In genomic region chr1:12003762-12004161, GRCh38 we compare ENCODE assay signal across 20 cellular contexts. TPM values are rescaled to one million over a fixed set of nuclear protein-coding genes. Genes with fewer than 3 reads are reported as not detected.
DNase-seq lines count a peak whose midpoint lies in the region; ATAC-seq, FAIRE-seq and TF ChIP-seq lines count a peak whose summit lies in the region.
"Had no signal": no experiment of that assay in that cellular context is flagged by ENCODE, and none has a peak within 500 bp of the region (broad histone marks: within the 10 kb centered on the region; RNA-seq: fewer than 3 reads in every experiment).

No MANE protein-coding gene starts in this region.

- H3K4me3 ChIP-seq in heart left ventricle (no peak overlapping the region), neuronal stem cell (ENCODE audit: low read length in 2 of 2) (no peak overlapping the region), HepG2 (replicated peaks in 1 of 3; ENCODE audit: insufficient read depth in 1 of 3, low read depth in 2 of 3, low read length in 3 of 3) (no peak overlapping the region)
- H3K4me3 ChIP-seq: HAP-1 had no signal

- CTCF ChIA-PET in HepG2 (lab: Yijun Ruan, JAX; ENCODE audit: low intra/inter-chr PET ratio, low total read pairs), result no interaction called here

- no peak overlapping the region for H3K27ac Mint-ChIP-seq in activated T-helper 1 cell treated with anti-CD3 and anti-CD28 coated beads, Interleukin-12 subunit alpha, Interleukin-12 subunit beta, Interleukin-2, Interleukin-4 antibody, amounts not matched to agents 30 ng/mL and 10 ng/mL and 1 ng/mL, durations not matched to agents 14 hours and 24 hours and 36 hours
- H3K27ac Mint-ChIP-seq: B cell; CD4-positive, alpha-beta T cell had no signal

- DNase-seq in Right ventricle myocardium superior, result peak; percentile 29
- DNase-seq in heart left ventricle, result no peak
- DNase-seq in NCI-H82 treated with DMSO at 0.1 percent for 48 hours (lab: John Stamatoyannopoulos, UW; ENCODE audit: unreplicated experiment), result peak; percentile 47
- no peak for DNase-seq in neuronal stem cell (ENCODE audit: low spot score)
- DNase-seq in HepG2 (ENCODE audit: low spot score), result no peak
- no peak for DNase-seq in activated T-helper 1 cell treated with anti-CD3 and anti-CD28 coated beads, Interleukin-12 subunit alpha, Interleukin-12 subunit beta, Interleukin-2, Interleukin-4 antibody, amounts not matched to agents 30 ng/mL and 10 ng/mL and 1 ng/mL, durations not matched to agents 14 hours and 24 hours and 36 hours (ENCODE audit: low spot score)
- no peak for DNase-seq in NCI-H2081 treated with DMSO at 0.1 percent for 48 hours (lab: John Stamatoyannopoulos, UW)
- DNase-seq: C1 segment of cervical spinal cord; Calu3; CD4-positive, alpha-beta T cell; DMS153; DMS79 treated with DMSO at 0.1 percent for 48 hours had no signal

- H3K23ac ChIP-seq in neuronal stem cell (ENCODE audit: low read depth, low read length, poor library complexity), result peak overlapping the region; percentile 20

- TF ChIP-seq EP300 in HepG2 (IDR thresholded peaks at IDR 0.05; ENCODE audit: low read depth in 2 of 2, low read length in 2 of 2) (no peak), HepG2 (CRISPR knock-in tag; IDR thresholded peaks at IDR 0.05; ENCODE audit: borderline replicate concordance) (no peak)

- no peak overlapping the region for H3K4ac ChIP-seq in neuronal stem cell (ENCODE audit: low read length)

- no peak for TF ChIP-seq RAD21 in HepG2 (CRISPR knock-in tag; IDR thresholded peaks at IDR 0.05)

- H2BK5ac ChIP-seq in neuronal stem cell (ENCODE audit: low read length), result no peak overlapping the region

- peaks cover 57% of the 10 kb centered on the region for H3K36me3 Mint-ChIP-seq in activated T-helper 1 cell treated with anti-CD3 and anti-CD28 coated beads, Interleukin-12 subunit alpha, Interleukin-12 subunit beta, Interleukin-2, Interleukin-4 antibody, amounts not matched to agents 30 ng/mL and 10 ng/mL and 1 ng/mL, durations not matched to agents 14 hours and 24 hours and 36 hours (ENCODE audit: low read depth)

- no peaks in the 10 kb centered on the region for H3K79me2 ChIP-seq in HepG2 (ENCODE audit: insufficient read depth, low read length)

- H3K9ac ChIP-seq in neuronal stem cell (ENCODE audit: low read depth, low read length, poor library complexity), result no peak overlapping the region
- H3K9ac ChIP-seq in HepG2 (ENCODE audit: insufficient read depth, low read depth, low read length), result no peak overlapping the region

- in situ Hi-C loops in HepG2 (cut with HindIII; ENCODE audit: extremely low pct_ligation_motif_present, low pct_unique_long_range_greater_than_20kb), result no loop called here

- H3K27ac ChIP-seq in heart left ventricle (peak overlapping the region in 1 of 12 donors; percentile 24), neuronal stem cell (replicated peaks; ENCODE audit: low read length) (no peak overlapping the region), HepG2 (ENCODE audit: extremely low read length, insufficient read depth, low read length) (no peak overlapping the region)

- H3K9me3 Mint-ChIP-seq in activated T-helper 1 cell treated with anti-CD3 and anti-CD28 coated beads, Interleukin-12 subunit alpha, Interleukin-12 subunit beta, Interleukin-2, Interleukin-4 antibody, amounts not matched to agents 30 ng/mL and 10 ng/mL and 1 ng/mL, durations not matched to agents 14 hours and 24 hours and 36 hours, result no peaks in the 10 kb centered on the region
- H3K9me3 Mint-ChIP-seq: CD4-positive, alpha-beta T cell had no signal

- no peak overlapping the region for H3K4me2 ChIP-seq in neuronal stem cell (ENCODE audit: insufficient read depth, low read length, poor library complexity, severe bottlenecking)
- H3K4me2 ChIP-seq in HepG2 (ENCODE audit: low read depth, low read length), result no peak overlapping the region

- WGBS in heart left ventricle, 4 donors, result 91 to 93% (median 92%) methylated on average over 12 of the region's 12 CpGs
- WGBS in neuronal stem cell (ENCODE audit: extremely low coverage in 2 of 2, insufficient read length in 2 of 2, insufficient replicate concordance in 1 of 2), 2 donors, result no CpG with 5 or more reads among the region's 12 CpGs
- 97% methylated on average over 12 of the region's 12 CpGs for WGBS in HepG2 (ENCODE audit: low lambda C conversion rate)

- FAIRE-seq in HepG2 (lab: Jason Lieb, UNC), result no peak
- FAIRE-seq: A204.1, G401.6, GM12892, GM19239, H1, HTR-8/SVneo had no signal

- intact Hi-C loops in Right ventricle myocardium superior (cut with DNase I), result no loop called here
- intact Hi-C loops in heart left ventricle (cut with DNase I), result no loop called here
- intact Hi-C loops in HepG2 (cut with micrococcal nuclease; ENCODE audit: unreplicated experiment), result no loop called here
- intact Hi-C loops in activated T-helper 1 cell treated with anti-CD3 and anti-CD28 coated beads, Interleukin-12 subunit alpha, Interleukin-12 subunit beta, Interleukin-2, Interleukin-4 antibody, amounts not matched to agents 30 ng/mL and 10 ng/mL and 1 ng/mL, durations not matched to agents 14 hours and 24 hours and 36 hours (cut with micrococcal nuclease), result loop anchor here (5.0 kb wide), 1 partner anchor 79 kb away; no protein-coding TSS in a partner anchor

- TF ChIP-seq CTCF in heart left ventricle (IDR thresholded peaks at IDR 0.05), result no peak
- no peak for TF ChIP-seq CTCF in HepG2 (CRISPR knock-in tag; IDR thresholded peaks at IDR 0.05)

- H3K27me3 Mint-ChIP-seq in activated T-helper 1 cell treated with anti-CD3 and anti-CD28 coated beads, Interleukin-12 subunit alpha, Interleukin-12 subunit beta, Interleukin-2, Interleukin-4 antibody, amounts not matched to agents 30 ng/mL and 10 ng/mL and 1 ng/mL, durations not matched to agents 14 hours and 24 hours and 36 hours (ENCODE audit: insufficient read depth), result no peaks in the 10 kb centered on the region
- H3K27me3 Mint-ChIP-seq: B cell; CD4-positive, alpha-beta T cell had no signal

- H3K18ac ChIP-seq in neuronal stem cell (ENCODE audit: low read length), result no peak overlapping the region

- peaks cover 0 to 28% (median 0%) of the 10 kb centered on the region in 12 donors for H3K4me1 ChIP-seq in heart left ventricle
- H3K4me1 ChIP-seq in neuronal stem cell (ENCODE audit: control insufficient read depth in 2 of 2, insufficient read depth in 1 of 2, low read depth in 1 of 2, low read length in 2 of 2), result peaks cover 2 to 9% of the 10 kb centered on the region in 2 donors
- no peaks in the 10 kb centered on the region for H3K4me1 ChIP-seq in HepG2 (ENCODE audit: insufficient read depth, low read length)
- H3K4me1 ChIP-seq: HAP-1 had no signal

- POLR2A ChIA-PET in HepG2 (lab: Yijun Ruan, JAX), result interaction anchor here (1.1 kb wide), 1 partner anchor 13 kb away, joined by 4 read pairs; no protein-coding TSS in a partner anchor

- no TSS peak for BruUV-seq in HepG2 (replicated peaks; lab: Mats Ljungman, UMichigan)

- peaks cover 4% of the 10 kb centered on the region for H3K79me1 ChIP-seq in neuronal stem cell (ENCODE audit: low read depth, low read length)

- H2BK12ac ChIP-seq in neuronal stem cell (ENCODE audit: low read length), result no peak overlapping the region

- H2BK15ac ChIP-seq in neuronal stem cell (ENCODE audit: low read length), result no peak overlapping the region

- H4K20me1 ChIP-seq in HepG2 (ENCODE audit: insufficient read depth, low read length), result no peaks in the 10 kb centered on the region

- no peaks in the 10 kb centered on the region for H3K27me3 ChIP-seq in heart left ventricle
- H3K27me3 ChIP-seq in neuronal stem cell (ENCODE audit: control insufficient read depth in 3 of 3, insufficient read depth in 3 of 3, low read depth in 1 of 3, low read length in 3 of 3), result no peaks in the 10 kb centered on the region
- H3K27me3 ChIP-seq in HepG2 (ENCODE audit: control insufficient read depth in 1 of 2, insufficient read depth in 2 of 2, low read length in 2 of 2), result no peaks in the 10 kb centered on the region

- no peak overlapping the region for H2BK120ac ChIP-seq in neuronal stem cell (ENCODE audit: low read depth, low read length)

- H3K4me1 Mint-ChIP-seq in activated T-helper 1 cell treated with anti-CD3 and anti-CD28 coated beads, Interleukin-12 subunit alpha, Interleukin-12 subunit beta, Interleukin-2, Interleukin-4 antibody, amounts not matched to agents 30 ng/mL and 10 ng/mL and 1 ng/mL, durations not matched to agents 14 hours and 24 hours and 36 hours (ENCODE audit: low read depth), result peaks cover 23% of the 10 kb centered on the region

- no peak overlapping the region for H3K4me3 Mint-ChIP-seq in activated T-helper 1 cell treated with anti-CD3 and anti-CD28 coated beads, Interleukin-12 subunit alpha, Interleukin-12 subunit beta, Interleukin-2, Interleukin-4 antibody, amounts not matched to agents 30 ng/mL and 10 ng/mL and 1 ng/mL, durations not matched to agents 14 hours and 24 hours and 36 hours
- H3K4me3 Mint-ChIP-seq: B cell; CD4-positive, alpha-beta T cell had no signal

- no peak overlapping the region for H3K14ac ChIP-seq in neuronal stem cell (ENCODE audit: low read length)

- H3K9me3 ChIP-seq in heart left ventricle, result no peaks in the 10 kb centered on the region
- H3K9me3 ChIP-seq in neuronal stem cell (replicated peaks in 1 of 2; ENCODE audit: control insufficient read depth in 2 of 2, insufficient read depth in 1 of 2, low read depth in 1 of 2, low read length in 2 of 2), result peaks cover 0 to 5% of the 10 kb centered on the region in 2 donors
- no peaks in the 10 kb centered on the region for H3K9me3 ChIP-seq in HepG2 (ENCODE audit: low read length)
- H3K9me3 ChIP-seq: HAP-1 had no signal

- TF ChIP-seq POLR2A in heart left ventricle (IDR thresholded peaks at IDR 0.05) (no peak), HepG2 (IDR thresholded peaks at IDR 0.05; ENCODE audit: insufficient read depth in 1 of 2, low read depth in 2 of 2, low read length in 2 of 2) (no peak)

- no peak for ATAC-seq in Right ventricle myocardium superior (ENCODE audit: poor library complexity)
- no peak for ATAC-seq in heart left ventricle
- no peak for ATAC-seq in HepG2

- no peak overlapping the region for H2AK5ac ChIP-seq in neuronal stem cell (ENCODE audit: low read depth, low read length)

- H3K36me3 ChIP-seq in heart left ventricle (peaks cover 11 to 95% (median 90%) of the 10 kb centered on the region in 9 donors), neuronal stem cell (replicated peaks in 1 of 2; ENCODE audit: control insufficient read depth in 2 of 2, insufficient read depth in 2 of 2, low read length in 2 of 2) (peaks cover 62 to 80% of the 10 kb centered on the region in 2 donors), HepG2 (replicated peaks in 1 of 2; ENCODE audit: control insufficient read depth in 1 of 2, insufficient read depth in 2 of 2, low read length in 2 of 2) (peaks cover 42 to 72% of the 10 kb centered on the region in 2 experiments)

- H4K8ac ChIP-seq in neuronal stem cell (ENCODE audit: low read depth, low read length), result no peak overlapping the region

- H4K91ac ChIP-seq in neuronal stem cell (ENCODE audit: low read depth, low read length, poor library complexity), result no peak overlapping the region

- H2AFZ ChIP-seq in neuronal stem cell (ENCODE audit: low read length) (no peak overlapping the region), HepG2 (ENCODE audit: low read length) (no peak overlapping the region)

RNA-seq across cellular contexts. Expression of gene MIIP, which starts 15.5 kb away (rescaled TPM):
- total RNA-seq in Right ventricle myocardium superior (14.6 TPM), heart left ventricle (10 to 100 TPM; 11.3 to 53.5 (median 17.4) TPM), HepG2 (2016; rRNA removed; fragmentation: Illumina TruSeq; extraction: Trizol) (23.6 and 35.2 TPM in 2 replicates)
- polyA plus RNA-seq in heart left ventricle (10 to 100 TPM; 20.3 to 33.6 TPM), HepG2 (2011; rRNA removed) (23.0 and 31.1 TPM in 2 replicates)
- polyA plus RNA-seq in neuronal stem cell (2013, experiment 1 of 2), result 57.1 TPM
- 54.7 TPM for polyA plus RNA-seq in neuronal stem cell (2013, experiment 2 of 2)
- total RNA-seq in HepG2 (2016; cell fraction: cytosol; rRNA removed; fragmentation: Illumina TruSeq; extraction: Trizol; ENCODE audit: low read depth), result 52.3 and 57.6 TPM in 2 replicates
- 21.8 and 38.2 TPM in 2 replicates for total RNA-seq in HepG2 (2016; cell fraction: insoluble cytoplasmic fraction; rRNA removed; fragmentation: Illumina TruSeq; extraction: Trizol)
- 42.3 and 49.9 TPM in 2 replicates for total RNA-seq in HepG2 (2016; cell fraction: membrane; rRNA removed; fragmentation: Illumina TruSeq; extraction: Trizol)
- 27.2 and 31.9 TPM in 2 replicates for total RNA-seq in HepG2 (2016; cell fraction: nucleus; rRNA removed; fragmentation: Illumina TruSeq; extraction: Trizol)
- 11.2 and 20.9 TPM in 2 replicates for polyA plus RNA-seq in HepG2 (2011; cell fraction: cytosol; rRNA removed)
- 166 and 217 TPM in 2 replicates for polyA plus RNA-seq in HepG2 (2011; cell fraction: nucleus; rRNA removed)
- 9.1 and 20.3 TPM in 2 replicates for polyA plus RNA-seq in HepG2 (2012)
- 34.0 and 38.2 TPM in 2 replicates for polyA plus RNA-seq in HepG2 (2016; cell fraction: cytosol; fragmentation: Illumina TruSeq; extraction: Trizol; ENCODE audit: low read depth)
- polyA plus RNA-seq in HepG2 (2016; cell fraction: insoluble cytoplasmic fraction; fragmentation: Illumina TruSeq; extraction: Trizol; ENCODE audit: low read depth), result 17.3 and 17.8 TPM in 2 replicates
- 27.7 and 34.3 TPM in 2 replicates for polyA plus RNA-seq in HepG2 (2016; cell fraction: membrane; fragmentation: Illumina TruSeq; extraction: Trizol; ENCODE audit: low read depth)
- 63.8 and 70.7 TPM in 2 replicates for polyA plus RNA-seq in HepG2 (2016; cell fraction: nucleus; fragmentation: Illumina TruSeq; extraction: Trizol; ENCODE audit: insufficient read depth, low read depth)
- polyA minus RNA-seq in HepG2 (2011; rRNA and poly(A)+ RNA removed; ENCODE audit: low replicate concordance), result 17.1 and 28.4 TPM in 2 replicates
- 6.1 and 8.6 TPM in 2 replicates for polyA minus RNA-seq in HepG2 (2011; cell fraction: cytosol; rRNA and poly(A)+ RNA removed)
- 11.1 and 14.7 TPM in 2 replicates for polyA minus RNA-seq in HepG2 (2011; cell fraction: nucleus; rRNA and poly(A)+ RNA removed)
- 74.9 and 75.3 TPM in 2 replicates for total RNA-seq in activated T-helper 1 cell treated with anti-CD3 and anti-CD28 coated beads, Interleukin-12 subunit alpha, Interleukin-12 subunit beta, Interleukin-2, Interleukin-4 antibody, amounts not matched to agents 30 ng/mL and 10 ng/mL and 1 ng/mL, durations not matched to agents 14 hours and 24 hours and 36 hours

RNA-seq across cellular contexts. Expression of gene MFN2, which starts 23.5 kb away (rescaled TPM):
- total RNA-seq in Right ventricle myocardium superior (648 TPM), heart left ventricle (100 to 1,000 TPM; 398 to 900 (median 632) TPM), HepG2 (2016; rRNA removed; fragmentation: Illumina TruSeq; extraction: Trizol) (60.9 and 76.3 TPM in 2 replicates)
- polyA plus RNA-seq in heart left ventricle (100 to 1,000 TPM; 263 to 374 TPM), HepG2 (2011; rRNA removed) (38.7 and 41.0 TPM in 2 replicates)
- polyA plus RNA-seq in neuronal stem cell (2013, experiment 1 of 2), result 35.1 TPM
- polyA plus RNA-seq in neuronal stem cell (2013, experiment 2 of 2), result 33.9 TPM
- 7.7 and 8.0 TPM in 2 replicates for total RNA-seq in HepG2 (2016; cell fraction: cytosol; rRNA removed; fragmentation: Illumina TruSeq; extraction: Trizol; ENCODE audit: low read depth)
- 61.5 and 70.2 TPM in 2 replicates for total RNA-seq in HepG2 (2016; cell fraction: insoluble cytoplasmic fraction; rRNA removed; fragmentation: Illumina TruSeq; extraction: Trizol)
- total RNA-seq in HepG2 (2016; cell fraction: membrane; rRNA removed; fragmentation: Illumina TruSeq; extraction: Trizol), result 31.8 and 32.8 TPM in 2 replicates
- 38.7 and 39.7 TPM in 2 replicates for total RNA-seq in HepG2 (2016; cell fraction: nucleus; rRNA removed; fragmentation: Illumina TruSeq; extraction: Trizol)
- polyA plus RNA-seq in HepG2 (2011; cell fraction: cytosol; rRNA removed), result 31.7 and 32.9 TPM in 2 replicates
- 49.1 and 52.9 TPM in 2 replicates for polyA plus RNA-seq in HepG2 (2011; cell fraction: nucleus; rRNA removed)
- polyA plus RNA-seq in HepG2 (2012), result 42.4 and 55.4 TPM in 2 replicates
- polyA plus RNA-seq in HepG2 (2016; cell fraction: cytosol; fragmentation: Illumina TruSeq; extraction: Trizol; ENCODE audit: low read depth), result 4.0 and 4.2 TPM in 2 replicates
- 52.2 and 60.5 TPM in 2 replicates for polyA plus RNA-seq in HepG2 (2016; cell fraction: insoluble cytoplasmic fraction; fragmentation: Illumina TruSeq; extraction: Trizol; ENCODE audit: low read depth)
- polyA plus RNA-seq in HepG2 (2016; cell fraction: membrane; fragmentation: Illumina TruSeq; extraction: Trizol; ENCODE audit: low read depth), result 14.0 and 14.3 TPM in 2 replicates
- polyA plus RNA-seq in HepG2 (2016; cell fraction: nucleus; fragmentation: Illumina TruSeq; extraction: Trizol; ENCODE audit: insufficient read depth, low read depth), result 45.1 and 48.2 TPM in 2 replicates
- 83.9 and 88.4 TPM in 2 replicates for polyA minus RNA-seq in HepG2 (2011; rRNA and poly(A)+ RNA removed; ENCODE audit: low replicate concordance)
- polyA minus RNA-seq in HepG2 (2011; cell fraction: cytosol; rRNA and poly(A)+ RNA removed), result 26.6 and 33.4 TPM in 2 replicates
- polyA minus RNA-seq in HepG2 (2011; cell fraction: nucleus; rRNA and poly(A)+ RNA removed), result 22.5 and 40.8 TPM in 2 replicates
- 88.1 and 95.4 TPM in 2 replicates for total RNA-seq in activated T-helper 1 cell treated with anti-CD3 and anti-CD28 coated beads, Interleukin-12 subunit alpha, Interleukin-12 subunit beta, Interleukin-2, Interleukin-4 antibody, amounts not matched to agents 30 ng/mL and 10 ng/mL and 1 ng/mL, durations not matched to agents 14 hours and 24 hours and 36 hours

RNA-seq across cellular contexts. Expression of gene TNFRSF8, which starts 59.3 kb away (rescaled TPM):
- total RNA-seq in Right ventricle myocardium superior, result 0.59 TPM
- total RNA-seq in heart left ventricle, result 1 to 10 TPM in 2 of 9 donors, under 1 TPM in 7; 0.51 to 4.5 (median 0.75) TPM
- polyA plus RNA-seq in heart left ventricle, result 1 to 10 TPM in 1 of 2 donors, under 1 TPM in 1; 1.00 to 1.1 TPM
- 0.01 TPM for polyA plus RNA-seq in neuronal stem cell (2013, experiment 1 of 2)
- polyA plus RNA-seq in neuronal stem cell (2013, experiment 2 of 2), result 0.01 TPM
- total RNA-seq in HepG2 (2016; rRNA removed; fragmentation: Illumina TruSeq; extraction: Trizol), result not detected in 2 replicates
- not detected in 2 replicates for total RNA-seq in HepG2 (2016; cell fraction: cytosol; rRNA removed; fragmentation: Illumina TruSeq; extraction: Trizol; ENCODE audit: low read depth)
- not detected in 2 replicates for total RNA-seq in HepG2 (2016; cell fraction: insoluble cytoplasmic fraction; rRNA removed; fragmentation: Illumina TruSeq; extraction: Trizol)
- not detected in 2 replicates for total RNA-seq in HepG2 (2016; cell fraction: membrane; rRNA removed; fragmentation: Illumina TruSeq; extraction: Trizol)
- total RNA-seq in HepG2 (2016; cell fraction: nucleus; rRNA removed; fragmentation: Illumina TruSeq; extraction: Trizol), result not detected in 2 replicates
- polyA plus RNA-seq in HepG2 (2011; rRNA removed), result not detected in 2 replicates
- not detected in 2 replicates for polyA plus RNA-seq in HepG2 (2011; cell fraction: cytosol; rRNA removed)
- polyA plus RNA-seq in HepG2 (2011; cell fraction: nucleus; rRNA removed), result not detected in 2 replicates
- not detected in 2 replicates for polyA plus RNA-seq in HepG2 (2012)
- not detected in 2 replicates for polyA plus RNA-seq in HepG2 (2016; cell fraction: cytosol; fragmentation: Illumina TruSeq; extraction: Trizol; ENCODE audit: low read depth)
- polyA plus RNA-seq in HepG2 (2016; cell fraction: insoluble cytoplasmic fraction; fragmentation: Illumina TruSeq; extraction: Trizol; ENCODE audit: low read depth), result not detected in 2 replicates
- polyA plus RNA-seq in HepG2 (2016; cell fraction: membrane; fragmentation: Illumina TruSeq; extraction: Trizol; ENCODE audit: low read depth), result not detected in 2 replicates
- polyA plus RNA-seq in HepG2 (2016; cell fraction: nucleus; fragmentation: Illumina TruSeq; extraction: Trizol; ENCODE audit: insufficient read depth, low read depth), result not detected in 2 replicates
- polyA minus RNA-seq in HepG2 (2011; rRNA and poly(A)+ RNA removed; ENCODE audit: low replicate concordance), result 0.30 TPM in 1 of 2 replicates, not detected in the other
- polyA minus RNA-seq in HepG2 (2011; cell fraction: cytosol; rRNA and poly(A)+ RNA removed), result not detected in 2 replicates
- not detected in 2 replicates for polyA minus RNA-seq in HepG2 (2011; cell fraction: nucleus; rRNA and poly(A)+ RNA removed)
- total RNA-seq in activated T-helper 1 cell treated with anti-CD3 and anti-CD28 coated beads, Interleukin-12 subunit alpha, Interleukin-12 subunit beta, Interleukin-2, Interleukin-4 antibody, amounts not matched to agents 30 ng/mL and 10 ng/mL and 1 ng/mL, durations not matched to agents 14 hours and 24 hours and 36 hours, result 26.9 and 27.9 TPM in 2 replicates
- total RNA-seq: Calu3 had no signal

Comparison
In these comparisons a context has a peak if more than half of its experiments do, and no peak if none do; other contexts are left out.
1. DNase-seq: peak in Right ventricle myocardium superior (single experiment) and NCI-H82 treated with DMSO at 0.1 percent for 48 hours (single experiment); none in heart left ventricle (0 of 5), neuronal stem cell (single experiment), HepG2 (single experiment), activated T-helper 1 cell treated with anti-CD3 and anti-CD28 coated beads, Interleukin-12 subunit alpha, Interleukin-12 subunit beta, Interleukin-2, Interleukin-4 antibody, amounts not matched to agents 30 ng/mL and 10 ng/mL and 1 ng/mL, durations not matched to agents 14 hours and 24 hours and 36 hours (single experiment) and NCI-H2081 treated with DMSO at 0.1 percent for 48 hours (single experiment).